Comparison of ENCODE assay signal across 8 cellular contexts in genomic region chr6:16206595-16207037, GRCh38. TPM values are rescaled to one million over a fixed set of nuclear protein-coding genes. Genes with fewer than 3 reads are reported as not detected.
DNase-seq lines count a peak whose midpoint lies in the region; ATAC-seq, FAIRE-seq and TF ChIP-seq lines count a peak whose summit lies in the region.

No MANE protein-coding gene starts in this region.

- no peak overlapping the region for H2BK5ac ChIP-seq in mesendoderm (ENCODE audit: low read length)

- no peak overlapping the region for H3K4ac ChIP-seq in mesendoderm (ENCODE audit: low read depth, low read length)

- no peaks in the 10 kb centered on the region for H3K4me1 ChIP-seq in mesendoderm (ENCODE audit: control insufficient read depth, low read depth, low read length)

- peak; percentile 85 for TF ChIP-seq CTCF in WI38 (IDR thresholded peaks at IDR 0.05; ENCODE audit: low read depth, low read length)

- H3K27me3 ChIP-seq in mesendoderm (ENCODE audit: insufficient read depth, low read length, poor library complexity), result no peaks in the 10 kb centered on the region

- H2BK120ac ChIP-seq in mesendoderm (ENCODE audit: low read depth, low read length), result no peak overlapping the region

- no peak overlapping the region for H3K4me2 ChIP-seq in mesendoderm (ENCODE audit: low read length)

- H3K56ac ChIP-seq in mesendoderm (ENCODE audit: low read length), result no peak overlapping the region

- no peak overlapping the region for H3K23ac ChIP-seq in mesendoderm (ENCODE audit: low read length)

- no peak overlapping the region for H2AK5ac ChIP-seq in mesendoderm (ENCODE audit: low read length)

- no peak overlapping the region for H3K27ac ChIP-seq in mesendoderm (ENCODE audit: low read depth, low read length)

- no CpG with 5 or more reads among the region's 6 CpGs for WGBS in mesendoderm (ENCODE audit: extremely low coverage, insufficient coverage, low lambda C conversion rate)

- H3K79me2 ChIP-seq in mesendoderm (ENCODE audit: control insufficient read depth, insufficient read depth, low read length), result no peaks in the 10 kb centered on the region

- H3K79me1 ChIP-seq in mesendoderm (ENCODE audit: low read length), result no peaks in the 10 kb centered on the region

- H4K8ac ChIP-seq in mesendoderm (ENCODE audit: low read depth, low read length), result peak overlapping the region; percentile 84

- no peak overlapping the region for H4K5ac ChIP-seq in mesendoderm (ENCODE audit: low read length)

- DNase-seq in CD1c-positive myeloid dendritic cell (ENCODE audit: extremely low spot score), result peak; percentile 79
- DNase-seq in NCI-H2107 (lab: John Stamatoyannopoulos, UW), result peak; percentile 31
- DNase-seq in mesendoderm, result peak; percentile 79
- DNase-seq in superior temporal gyrus (ENCODE audit: extremely low spot score), result peak; percentile 94

- H2BK15ac ChIP-seq in mesendoderm (replicated peaks; ENCODE audit: low read depth), result no peak overlapping the region

- H3K18ac ChIP-seq in mesendoderm (ENCODE audit: low read length), result no peak overlapping the region

- FAIRE-seq in endometrium (lab: Jason Lieb, UNC), result peak; percentile 68

- no peaks in the 10 kb centered on the region for H3K36me3 ChIP-seq in mesendoderm (ENCODE audit: control insufficient read depth, insufficient read depth, low read length)

- H3K4me3 ChIP-seq in WI38 (ENCODE audit: low read depth, low read length), result no peak overlapping the region
- H3K4me3 ChIP-seq in mesendoderm (ENCODE audit: low read length), result no peak overlapping the region

- H3K9ac ChIP-seq in mesendoderm (ENCODE audit: low read length), result no peak overlapping the region

- peak; percentile 27 for ATAC-seq in GM21423 (IDR thresholded peaks at IDR 0.05; ENCODE audit: unreplicated experiment)
- ATAC-seq in HG03354 (IDR thresholded peaks at IDR 0.05; ENCODE audit: poor library complexity, severe bottlenecking, unreplicated experiment), result no peak

RNA-seq across cellular contexts. Expression of gene GMPR, which starts 31.8 kb away (rescaled TPM):
- polyA plus RNA-seq in mesendoderm (2013, experiment 1 of 2), result 19.3 TPM
- 19.7 TPM for polyA plus RNA-seq in mesendoderm (2013, experiment 2 of 2)

Comparison
In these comparisons a context has a peak if more than half of its experiments do, and no peak if none do; other contexts are left out.
1. DNase-seq: peak in every context shown above with its lines; median percentile 94 in superior temporal gyrus; 79 in CD1c-positive myeloid dendritic cell; 79 in mesendoderm; 31 in NCI-H2107.